ENCODE assay signal across 8 cellular contexts in the genomic region with DNA sequence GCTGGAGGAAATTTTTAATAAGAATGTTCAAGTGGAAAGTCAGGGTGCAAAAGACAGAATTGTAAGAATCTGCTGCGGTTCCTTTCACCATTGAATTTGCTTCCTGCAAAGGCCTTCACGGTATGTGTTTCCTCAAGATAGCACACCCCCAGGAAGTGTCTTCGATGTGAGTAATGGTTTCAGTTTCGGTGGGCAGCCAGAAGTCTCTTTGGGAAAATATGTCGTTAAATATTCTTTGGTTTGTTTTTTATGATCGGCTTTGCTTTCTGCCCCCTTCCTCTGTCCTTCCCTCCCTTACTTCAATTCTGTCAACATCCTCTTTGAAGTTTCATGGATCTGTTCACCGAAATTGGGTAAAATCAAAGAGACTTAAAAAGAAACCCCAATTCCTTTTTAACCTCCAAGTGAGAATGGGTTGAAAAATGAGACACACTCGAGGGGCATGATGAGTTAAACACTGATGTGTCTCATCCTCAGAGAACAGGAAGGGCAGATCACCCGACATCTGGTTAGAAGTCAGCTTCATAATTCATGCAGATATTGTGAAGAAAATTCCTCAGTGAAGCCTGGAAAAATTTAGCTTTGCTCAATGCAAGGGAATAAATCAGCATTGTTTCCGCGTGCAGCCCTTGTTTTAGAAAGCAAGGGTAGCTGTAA.
A peak's percentile ranks its signal among the peaks of the same experiment; 100 is the strongest.
DNase-seq lines count a peak whose midpoint lies in the region; ATAC-seq and TF ChIP-seq lines count a peak whose summit lies in the region.

No MANE protein-coding gene starts in this region.

- ATAC-seq in PC-3: no peak

- POLR2A ChIA-PET in PC-3 (lab: Charles Lee; ENCODE audit: unreplicated experiment): no interaction called here

- H3F3A ChIP-seq in PC-3 (ENCODE audit: low read length, unreplicated experiment): no peaks in the 10 kb centered on the region

- no peak for TF ChIP-seq POLR2A in spleen (IDR thresholded peaks at IDR 0.05)

- no peaks in the 10 kb centered on the region for H3K9me2 ChIP-seq in PC-3 (replicated peaks; ENCODE audit: low read length)

- no peaks in the 10 kb centered on the region for H3K79me2 ChIP-seq in PC-3 (ENCODE audit: low read length)
- H3K79me2 ChIP-seq in fibroblast of lung (ENCODE audit: control insufficient read depth, insufficient read depth, low read length): no peaks in the 10 kb centered on the region

- 5 to 9% (median 6%) methylated on average over 11 of the region's 11 CpGs for WGBS in spleen, 5 donors

- H3K9me3 ChIP-seq in PC-3 (ENCODE audit: low read length): no peaks in the 10 kb centered on the region
- no peaks in the 10 kb centered on the region for H3K9me3 ChIP-seq in fibroblast of lung (ENCODE audit: control insufficient read depth, insufficient read depth, low read depth, low read length)
- no peaks in the 10 kb centered on the region for H3K9me3 ChIP-seq in spleen

- H3K4me3 ChIP-seq in PC-3 (ENCODE audit: low read length) (peak overlapping the region; percentile 31; the same call in 1 of the 2 replicates), fibroblast of lung (replicated peaks in 1 of 4; ENCODE audit: control extremely low read depth in 1 of 4, insufficient read depth in 1 of 4, low read depth in 3 of 4, low read length in 4 of 4) (peak overlapping the region; percentile 5 to 54 (median 37)), spleen (peak overlapping the region in 6 of 8 donors; percentile 9 to 58 (median 17))

- H3K27ac ChIP-seq in PC-3 (ENCODE audit: low read length) (peak overlapping the region; percentile 90), fibroblast of lung (ENCODE audit: insufficient read depth, low read length) (no peak overlapping the region), spleen (peak overlapping the region; percentile 53 to 83 (median 74))

- BruUV-seq in PC-3 (replicated peaks; lab: Mats Ljungman, UMichigan): no TSS peak

- H3K36me3 ChIP-seq in PC-3 (ENCODE audit: low read depth, low read length) (no peaks in the 10 kb centered on the region), fibroblast of lung (ENCODE audit: control insufficient read depth, insufficient read depth, low read length) (no peaks in the 10 kb centered on the region), spleen (no peaks in the 10 kb centered on the region)

- TF ChIP-seq CTCF in PC-3 (conservative IDR thresholded peaks at IDR 0.05; ENCODE audit: low read depth, low read length) (no peak), fibroblast of lung (conservative IDR thresholded peaks at IDR 0.05 in 1 of 2, IDR thresholded peaks at IDR 0.05 in 1 of 2; ENCODE audit: low read depth in 1 of 2, low read length in 2 of 2) (no peak), spleen (IDR thresholded peaks at IDR 0.05 in 8 of 11, conservative IDR thresholded peaks at IDR 0.05 in 3 of 11) (no peak)

- H3K27me3 ChIP-seq in PC-3 (ENCODE audit: low read length) (no peaks in the 10 kb centered on the region), fibroblast of lung (ENCODE audit: control insufficient read depth, insufficient read depth, low read length) (no peaks in the 10 kb centered on the region), spleen (replicated peaks in 1 of 7) (no peaks in the 10 kb centered on the region)

- peak; percentile 11 for DNase-seq in stimulated activated CD4-positive, alpha-beta T cell treated with anti-CD3 and anti-CD28 coated beads, Interleukin-15, amount 100 ng/mL, for 24 hours
- DNase-seq in stimulated activated CD4-positive, alpha-beta T cell treated with anti-CD3 and anti-CD28 coated beads, Interleukin-12 subunit alpha, Interleukin-12 subunit beta, amount 100 ng/mL, for 4 hours: no peak
- peak; percentile 66 for DNase-seq in PC-3
- DNase-seq in fibroblast of lung (ENCODE audit: low read depth in 2 of 2): peak; percentile 46 to 67
- DNase-seq in spleen: no peak
- DNase-seq in activated effector memory CD4-positive, alpha-beta T cell treated with Interleukin-2 at 50 U/mL for 16 hours: no peak
- DNase-seq in NCI-H146 (lab: John Stamatoyannopoulos, UW): no peak
- no peak for DNase-seq in NCI-H2171 treated with DMSO at 0.1 percent for 48 hours (lab: John Stamatoyannopoulos, UW)

- H3K4me1 ChIP-seq in PC-3 (ENCODE audit: insufficient read depth, low read length) (peaks cover 46% of the 10 kb centered on the region), fibroblast of lung (ENCODE audit: control insufficient read depth, extremely low read depth, insufficient read depth, low read length) (peaks cover 6% of the 10 kb centered on the region), spleen (peaks cover 0 to 45% (median 32%) of the 10 kb centered on the region in 6 donors)

- H4K20me1 ChIP-seq in PC-3 (ENCODE audit: low read length) (no peaks in the 10 kb centered on the region), fibroblast of lung (ENCODE audit: control insufficient read depth, extremely low read depth, insufficient read depth, low read length) (no peaks in the 10 kb centered on the region)

- peak overlapping the region; percentile 69 for H3K4me2 ChIP-seq in PC-3 (ENCODE audit: low read length)
- H3K4me2 ChIP-seq in fibroblast of lung (ENCODE audit: extremely low read depth, insufficient read depth, low read length): peak overlapping the region; percentile 53

- intact Hi-C loops in PC-3 (cut with micrococcal nuclease) (loop anchor here (10.0 kb wide), 4 partner anchors 257 to 907 kb away; partner anchors contain the start of gene TCF7L2), spleen (cut with DNase I; ENCODE audit: low total_unique reads) (loop anchor here (5.0 to 10.0 kb wide), 2 partner anchors 257 to 660 kb away; no protein-coding TSS in a partner anchor)

- H2AFZ ChIP-seq in PC-3 (ENCODE audit: low read length): peak overlapping the region; percentile 64
- H2AFZ ChIP-seq in fibroblast of lung (ENCODE audit: low read length): peak overlapping the region; percentile 45

- H3K9ac ChIP-seq in PC-3 (ENCODE audit: low read length): peak overlapping the region; percentile 67
- no peak overlapping the region for H3K9ac ChIP-seq in fibroblast of lung (ENCODE audit: insufficient read depth, low read length)

- CTCF ChIA-PET in PC-3 (lab: Charles Lee): no interaction called here

Comparison
In these comparisons a context has a peak if more than half of its experiments do, and no peak if none do; other contexts are left out.
1. DNase-seq: peak in stimulated activated CD4-positive, alpha-beta T cell treated with anti-CD3 and anti-CD28 coated beads, Interleukin-15, amount 100 ng/mL, for 24 hours (single experiment), PC-3 (single experiment) and fibroblast of lung (2 of 2); none in stimulated activated CD4-positive, alpha-beta T cell treated with anti-CD3 and anti-CD28 coated beads, Interleukin-12 subunit alpha, Interleukin-12 subunit beta, amount 100 ng/mL, for 4 hours (single experiment), spleen (single experiment), activated effector memory CD4-positive, alpha-beta T cell treated with Interleukin-2 at 50 U/mL for 16 hours (single experiment), NCI-H146 (single experiment) and NCI-H2171 treated with DMSO at 0.1 percent for 48 hours (single experiment).
2. Peak in every context shown above with its lines, with median percentiles within 50 percentile points of each other: H3K4me3 ChIP-seq.